ENCODE assay signal across 24 cellular contexts in genomic region chr2:11762799-11763461, GRCh38. TPM values are rescaled to one million over a fixed set of nuclear protein-coding genes. Genes with fewer than 3 reads are reported as not detected.
A peak's percentile ranks its signal among the peaks of the same experiment; 100 is the strongest.
DNase-seq lines count a peak whose midpoint lies in the region; TF ChIP-seq lines count a peak whose summit lies in the region.
"Had no signal": no experiment of that assay in that cellular context is flagged by ENCODE, and none has a peak within 500 bp of the region (broad histone marks: within the 10 kb centered on the region; RNA-seq: fewer than 3 reads in every experiment).

No MANE protein-coding gene starts in this region.

- peaks cover 23% of the 10 kb centered on the region for H3K36me3 ChIP-seq in cardiac muscle cell

- no peak for DNase-seq in cardiac muscle cell (ENCODE audit: low read depth in 1 of 2, low spot score in 1 of 2)
- no peak for DNase-seq in cardiac septum (ENCODE audit: low spot score)
- DNase-seq in chondrocyte (ENCODE audit: low spot score): peak; percentile 72
- no peak for DNase-seq in nephron progenitor cell
- DNase-seq in NOMO-1 treated with DMSO at 0.1 percent for 48 hours (lab: John Stamatoyannopoulos, UW; ENCODE audit: unreplicated experiment): no peak
- DNase-seq in RWPE1 (ENCODE audit: low spot score): no peak
- no peak for DNase-seq in stimulated activated CD4-positive, alpha-beta T cell treated with anti-CD3 and anti-CD28 coated beads, Interleukin-4, amount 100 ng/mL, for 1 hour
- no peak for DNase-seq in anterior cingulate cortex (lab: John Stamatoyannopoulos, UW)
- DNase-seq: activated naive CD4-positive, alpha-beta T cell treated with Interleukin-2 at 50 U/mL for 16 hours; DMS79; hippocampal formation; naive thymus-derived CD4-positive, alpha-beta T cell; NCI-H1048; NCI-H1930; NCI-H524 treated with DMSO at 0.1 percent for 48 hours; SIG-M5; stimulated activated CD4-positive, alpha-beta T cell treated with anti-CD3 and anti-CD28 coated beads, Interleukin-2, amount 100 ng/mL, for 48 hours; SW 1271; T1000; trophoblast cell had no signal

- TF ChIP-seq CTCF in cardiac muscle cell (IDR thresholded peaks at IDR 0.05; ENCODE audit: low read depth, low read length): no peak
- TF ChIP-seq CTCF in chondrocyte (IDR thresholded peaks at IDR 0.05): no peak
- TF ChIP-seq CTCF in nephron progenitor cell (IDR thresholded peaks at IDR 0.05): no peak
- no peak for TF ChIP-seq CTCF in RWPE1 (conservative IDR thresholded peaks at IDR 0.05; ENCODE audit: low read depth)

- POLR2A ChIA-PET in RWPE1 (lab: Yijun Ruan, JAX; ENCODE audit: low non-redundant PET): no interaction called here

- H3K4me1 ChIP-seq in cardiac muscle cell (ENCODE audit: low read depth): peaks cover 44% of the 10 kb centered on the region
- H3K4me1 ChIP-seq: BLaER1 had no signal

- H3K4me3 Mint-ChIP-seq in chondrocyte (ENCODE audit: unreplicated experiment) (no peak overlapping the region), nephron progenitor cell (no peak overlapping the region)
- H3K4me3 Mint-ChIP-seq: dendritic cell treated with granulocyte-macrophage colony-stimulating factor and Interleukin-4, amounts not matched to agents 40 ng/mL and 50 ng/mL, for 4 days; mesothelial cell of epicardium had no signal

- CTCF ChIA-PET in RWPE1 (lab: Yijun Ruan, JAX): interaction anchor here (0.7 kb wide), 1 partner anchor 82 kb away, joined by 4 read pairs; no protein-coding TSS in a partner anchor

- H3K4me1 Mint-ChIP-seq in chondrocyte (ENCODE audit: low read depth): peaks cover 6% of the 10 kb centered on the region
- H3K4me1 Mint-ChIP-seq in nephron progenitor cell: peaks cover 41% of the 10 kb centered on the region

- intact Hi-C loops in cardiac septum (cut with DNase I): no loop called here

- H3K27me3 ChIP-seq in cardiac muscle cell: no peaks in the 10 kb centered on the region
- H3K27me3 ChIP-seq: BLaER1, right atrium auricular region had no signal

- H3K36me3 Mint-ChIP-seq in chondrocyte (ENCODE audit: low read depth) (peaks cover 23% of the 10 kb centered on the region), nephron progenitor cell (ENCODE audit: low read depth) (peaks cover 88% of the 10 kb centered on the region)

- H3K9me3 Mint-ChIP-seq in chondrocyte (ENCODE audit: low read depth) (no peaks in the 10 kb centered on the region), nephron progenitor cell (peaks cover 29% of the 10 kb centered on the region)
- H3K9me3 Mint-ChIP-seq: dendritic cell treated with granulocyte-macrophage colony-stimulating factor and Interleukin-4, amounts not matched to agents 40 ng/mL and 50 ng/mL, for 4 days; naive thymus-derived CD4-positive, alpha-beta T cell had no signal

- no peak overlapping the region for H3K4me3 ChIP-seq in cardiac muscle cell
- H3K4me3 ChIP-seq: BLaER1, right atrium auricular region had no signal

- H3K27ac ChIP-seq in cardiac muscle cell (peak overlapping the region; percentile 41), RWPE1 (no peak overlapping the region)
- H3K27ac ChIP-seq: BLaER1, right atrium auricular region had no signal

- H3K27ac Mint-ChIP-seq in chondrocyte (ENCODE audit: unreplicated experiment) (no peak overlapping the region), nephron progenitor cell (peak overlapping the region; percentile 26)
- H3K27ac Mint-ChIP-seq: dendritic cell treated with granulocyte-macrophage colony-stimulating factor and Interleukin-4, amounts not matched to agents 40 ng/mL and 50 ng/mL, for 4 days; mesothelial cell of epicardium had no signal

- H3K27me3 Mint-ChIP-seq in chondrocyte (ENCODE audit: low read depth): no peaks in the 10 kb centered on the region
- H3K27me3 Mint-ChIP-seq in nephron progenitor cell (ENCODE audit: low read depth, poor library complexity): no peaks in the 10 kb centered on the region
- H3K27me3 Mint-ChIP-seq: dendritic cell treated with granulocyte-macrophage colony-stimulating factor and Interleukin-4, amounts not matched to agents 40 ng/mL and 50 ng/mL, for 4 days; naive thymus-derived CD4-positive, alpha-beta T cell had no signal

- H3K9me3 ChIP-seq in cardiac muscle cell (ENCODE audit: low read depth): no peaks in the 10 kb centered on the region
- H3K9me3 ChIP-seq: right atrium auricular region had no signal

RNA-seq across cellular contexts. Expression of gene LPIN1, which starts 16.5 kb away (rescaled TPM):
- 45.6 and 58.3 TPM in 2 replicates for total RNA-seq in cardiac muscle cell
- polyA plus RNA-seq in cardiac muscle cell: 47.0 and 56.6 TPM in 2 replicates
- 27.8 TPM for total RNA-seq in cardiac septum
- total RNA-seq in chondrocyte: 16.2 to 20.5 TPM (median 17.5 TPM) in 3 replicates
